ENCODE assay signal across 9 cellular contexts in genomic region chr10:103191198-103191597, GRCh38. TPM values are rescaled to one million over a fixed set of nuclear protein-coding genes. Genes with fewer than 3 reads are reported as not detected.
DNase-seq lines count a peak whose midpoint lies in the region; ATAC-seq and TF ChIP-seq lines count a peak whose summit lies in the region.
"Not testable (repeated sequence)": the region's sequence is repeated elsewhere in the genome, so short reads cannot be mapped to it uniquely, and the experiment has no call there.
"Had no signal": no experiment of that assay in that cellular context is flagged by ENCODE, and none has a peak within 500 bp of the region (broad histone marks: within the 10 kb centered on the region; RNA-seq: fewer than 3 reads in every experiment).

No MANE protein-coding gene starts in this region.

- H4K20me1 ChIP-seq in DND-41 (ENCODE audit: insufficient read depth, low read length): peaks cover 27% of the 10 kb centered on the region; the same call in 1 of the 2 replicates

- not testable (repeated sequence) for H3K9me3 ChIP-seq in DND-41 (ENCODE audit: insufficient read depth, low read length, severe bottlenecking); MG63; mesodermal cell (ENCODE audit: control insufficient read depth, low read length)

- H3K27ac ChIP-seq in DND-41 (ENCODE audit: low read length): peak overlapping the region; percentile 97
- H3K27ac ChIP-seq in mesodermal cell (ENCODE audit: low read depth, low read length, severe bottlenecking): not testable (repeated sequence)

- H3K4me3 Mint-ChIP-seq in activated CD4-positive, alpha-beta T cell treated with anti-CD3 and anti-CD28 coated beads, Interleukin-2, amount 10 ng/mL, durations not matched to agents 7 days and 5 days: peak overlapping the region; percentile 94
- H3K4me3 Mint-ChIP-seq in brain (peak overlapping the region; percentile 93 to 98 (median 94)), progenitor cell of endocrine pancreas (ENCODE audit: low read depth) (peak overlapping the region; percentile 99), type B pancreatic cell (peak overlapping the region; percentile 99)

- 96 to 100% methylated on average over 1 to 6 of the region's 7 CpGs for WGBS in mesodermal cell (ENCODE audit: insufficient coverage in 2 of 2), 2 experiments

- H3K36me3 ChIP-seq in DND-41 (ENCODE audit: insufficient read depth, low read length) (peaks cover 24% of the 10 kb centered on the region), MG63 (peaks cover 23% of the 10 kb centered on the region), mesodermal cell (ENCODE audit: control insufficient read depth, insufficient read depth, low read length) (peaks cover 25% of the 10 kb centered on the region)

- CTCF ChIA-PET in activated CD4-positive, alpha-beta T cell treated with anti-CD3 and anti-CD28 coated beads, Interleukin-2, amount 10 ng/mL, durations not matched to agents 7 days and 5 days (lab: Charles Lee): interaction anchor here (0.6 to 2.1 kb wide), 5 partner anchors 13 to 138 kb away, joined by 3 to 9 read pairs (median 3); no protein-coding TSS in a partner anchor

- DNase-seq in DND-41; MG63; activated CD4-positive, alpha-beta T cell treated with anti-CD3 and anti-CD28 coated beads, Interleukin-2, amount 10 ng/mL, durations not matched to agents 7 days and 5 days; fibroblast of pulmonary artery (ENCODE audit: low read depth); progenitor cell of endocrine pancreas (ENCODE audit: low spot score, unreplicated experiment); type B pancreatic cell (ENCODE audit: extremely low spot score, unreplicated experiment): not testable (repeated sequence)

- H3K4me2 ChIP-seq in DND-41 (ENCODE audit: insufficient read depth, low read length): peak overlapping the region; percentile 63

- not testable (repeated sequence) for ATAC-seq in DND-41 (ENCODE audit: insufficient read depth, low read depth)

- H3K27me3 Mint-ChIP-seq in activated CD4-positive, alpha-beta T cell treated with anti-CD3 and anti-CD28 coated beads, Interleukin-2, amount 10 ng/mL, durations not matched to agents 7 days and 5 days; brain; progenitor cell of endocrine pancreas; type B pancreatic cell: not testable (repeated sequence)

- H3K27ac Mint-ChIP-seq in activated CD4-positive, alpha-beta T cell treated with anti-CD3 and anti-CD28 coated beads, Interleukin-2, amount 10 ng/mL, durations not matched to agents 7 days and 5 days: peak overlapping the region; percentile 99
- peak overlapping the region in 2 of 5 experiments; percentile 98 to 99 for H3K27ac Mint-ChIP-seq in brain
- not testable (repeated sequence) for H3K27ac Mint-ChIP-seq in progenitor cell of endocrine pancreas
- peak overlapping the region; percentile 98 for H3K27ac Mint-ChIP-seq in type B pancreatic cell

- peaks cover 68% of the 10 kb centered on the region for H3K79me2 ChIP-seq in DND-41 (ENCODE audit: insufficient read depth, low read length)

- H3K27me3 ChIP-seq in DND-41 (ENCODE audit: insufficient read depth, low read length, poor library complexity); MG63: not testable (repeated sequence)

- peaks cover 53% of the 10 kb centered on the region for H3K4me1 ChIP-seq in DND-41 (ENCODE audit: insufficient read depth, low read length)
- H3K4me1 ChIP-seq in mesodermal cell (ENCODE audit: control insufficient read depth, insufficient read depth, low read length, poor library complexity, severe bottlenecking): peaks cover 17% of the 10 kb centered on the region

- peak overlapping the region; percentile 88 for H3K9ac ChIP-seq in DND-41 (ENCODE audit: low read depth, low read length)

- H3K4me3 ChIP-seq in DND-41 (ENCODE audit: low read depth in 1 of 2, low read length in 2 of 2) (peak overlapping the region; percentile 73 to 83; a peak in 3 of 4 replicates), MG63 (peak overlapping the region; percentile 96; the same call in 1 of the 2 replicates), fibroblast of pulmonary artery (replicated peaks; ENCODE audit: low read depth, low read length) (peak overlapping the region; percentile 90), mesodermal cell (ENCODE audit: extremely low read depth, insufficient read depth, low read length, poor library complexity, severe bottlenecking) (peak overlapping the region; percentile 83)

- H2AFZ ChIP-seq in DND-41 (ENCODE audit: low read depth, low read length): not testable (repeated sequence)

- not testable (repeated sequence) for TF ChIP-seq CTCF in DND-41 (IDR thresholded peaks at IDR 0.05; ENCODE audit: borderline replicate concordance, extremely low read depth, low read length, poor library complexity, severe bottlenecking); brain (conservative IDR thresholded peaks at IDR 0.05); fibroblast of pulmonary artery (IDR thresholded peaks at IDR 0.05; ENCODE audit: low read length, missing control alignments); progenitor cell of endocrine pancreas (IDR thresholded peaks at IDR 0.05; ENCODE audit: unreplicated experiment); type B pancreatic cell (conservative IDR thresholded peaks at IDR 0.05)

- H3K9me3 Mint-ChIP-seq in activated CD4-positive, alpha-beta T cell treated with anti-CD3 and anti-CD28 coated beads, Interleukin-2, amount 10 ng/mL, durations not matched to agents 7 days and 5 days; brain; progenitor cell of endocrine pancreas (ENCODE audit: low read depth); type B pancreatic cell: not testable (repeated sequence)

- POLR2A ChIA-PET in activated CD4-positive, alpha-beta T cell treated with anti-CD3 and anti-CD28 coated beads, Interleukin-2, amount 10 ng/mL, durations not matched to agents 7 days and 5 days (lab: Charles Lee): not testable (repeated sequence)

- H3K36me3 Mint-ChIP-seq in activated CD4-positive, alpha-beta T cell treated with anti-CD3 and anti-CD28 coated beads, Interleukin-2, amount 10 ng/mL, durations not matched to agents 7 days and 5 days (ENCODE audit: low read depth): peaks cover 24% of the 10 kb centered on the region
- H3K36me3 Mint-ChIP-seq in brain (peaks cover 24% of the 10 kb centered on the region), type B pancreatic cell (peaks cover 12% of the 10 kb centered on the region)
- not testable (repeated sequence) for H3K36me3 Mint-ChIP-seq in progenitor cell of endocrine pancreas (ENCODE audit: insufficient read depth)

- peaks cover 44% of the 10 kb centered on the region for H3K4me1 Mint-ChIP-seq in activated CD4-positive, alpha-beta T cell treated with anti-CD3 and anti-CD28 coated beads, Interleukin-2, amount 10 ng/mL, durations not matched to agents 7 days and 5 days
- H3K4me1 Mint-ChIP-seq in brain: peaks cover 55% of the 10 kb centered on the region
- H3K4me1 Mint-ChIP-seq in progenitor cell of endocrine pancreas (ENCODE audit: low read depth): peaks cover 34% of the 10 kb centered on the region
- H3K4me1 Mint-ChIP-seq in type B pancreatic cell (ENCODE audit: unreplicated experiment): peaks cover 36% of the 10 kb centered on the region

RNA-seq across cellular contexts. Expression of gene NT5C2, which starts 1.9 kb away (rescaled TPM):
- total RNA-seq in MG63 (2014; rRNA removed; shearing (Covaris generic); ENCODE audit: low replicate concordance): 9.9 and 23.5 TPM in 2 replicates
- 10 to 100 TPM; 66.1 to 80.2 TPM for total RNA-seq in activated CD4-positive, alpha-beta T cell treated with anti-CD3 and anti-CD28 coated beads, Interleukin-2, amount 10 ng/mL, durations not matched to agents 7 days and 5 days
- 28.8 TPM for polyA plus RNA-seq in brain (ENCODE audit: insufficient read depth, low read depth, low replicate concordance)
- 62.5 TPM for polyA plus RNA-seq in mesodermal cell (2013, experiment 1 of 2)
- polyA plus RNA-seq in mesodermal cell (2013, experiment 2 of 2): 65.1 TPM
- total RNA-seq in progenitor cell of endocrine pancreas (131 and 135 TPM in 2 replicates), type B pancreatic cell (ENCODE audit: low replicate concordance) (96.5 and 122 TPM in 2 replicates)

RNA-seq across cellular contexts. Expression of gene RPEL1, which starts 54.5 kb away (rescaled TPM):
- 0.03 TPM in 1 of 2 replicates, not detected in the other for total RNA-seq in MG63 (2014; rRNA removed; shearing (Covaris generic); ENCODE audit: low replicate concordance)
- total RNA-seq in activated CD4-positive, alpha-beta T cell treated with anti-CD3 and anti-CD28 coated beads, Interleukin-2, amount 10 ng/mL, durations not matched to agents 7 days and 5 days: not detected
- not detected for polyA plus RNA-seq in brain (ENCODE audit: insufficient read depth, low read depth, low replicate concordance)
- polyA plus RNA-seq in mesodermal cell (2013, experiment 1 of 2): not detected
- polyA plus RNA-seq in mesodermal cell (2013, experiment 2 of 2): not detected
- total RNA-seq in progenitor cell of endocrine pancreas (not detected in 2 replicates), type B pancreatic cell (ENCODE audit: low replicate concordance) (not detected in 2 replicates)
- total RNA-seq: SJCRH30 had no signal
